ENCODE assay signal across 22 cellular contexts in genomic region chr1:80629304-80629837, GRCh38.
A peak's percentile ranks its signal among the peaks of the same experiment; 100 is the strongest.
DNase-seq lines count a peak whose midpoint lies in the region; ATAC-seq and TF ChIP-seq lines count a peak whose summit lies in the region.
"Had no signal": no experiment of that assay in that cellular context is flagged by ENCODE, and none has a peak within 500 bp of the region (broad histone marks: within the 10 kb centered on the region; RNA-seq: fewer than 3 reads in every experiment).

No MANE protein-coding gene starts in this region.

- H3K4me2 ChIP-seq in mesendoderm (ENCODE audit: low read length): no peak overlapping the region

- no peak overlapping the region for H2BK120ac ChIP-seq in mesendoderm (ENCODE audit: low read depth, low read length)

- H3K27ac ChIP-seq in aorta (ENCODE audit: low read depth in 1 of 2, low read length in 2 of 2): no peak overlapping the region
- no peak overlapping the region for H3K27ac ChIP-seq in mesendoderm (ENCODE audit: low read depth, low read length)
- H3K27ac ChIP-seq: epithelial cell of prostate, lower lobe of right lung, tibial artery had no signal

- no peaks in the 10 kb centered on the region for H3K36me3 ChIP-seq in aorta (ENCODE audit: control insufficient read depth in 1 of 2, insufficient read depth in 2 of 2, low read length in 1 of 2)
- no peaks in the 10 kb centered on the region for H3K36me3 ChIP-seq in mesendoderm (ENCODE audit: control insufficient read depth, insufficient read depth, low read length)
- H3K36me3 ChIP-seq: lower lobe of right lung, tibial artery had no signal

- 94 to 98% methylated on average over 3 of the region's 3 CpGs for WGBS in aorta, 2 donors
- no CpG with 5 or more reads among the region's 3 CpGs for WGBS in mesendoderm (ENCODE audit: extremely low coverage, insufficient coverage, low lambda C conversion rate)

- H3K9me3 Mint-ChIP-seq in endothelial cell (ENCODE audit: unreplicated experiment): no peaks in the 10 kb centered on the region
- H3K9me3 Mint-ChIP-seq in T-helper 2 cell treated with Interferon-gamma antibody and Interleukin-4, amounts not matched to agents 5 μg/mL and 100 μg/mL, for 36 hours: peaks cover 26% of the 10 kb centered on the region

- H4K8ac ChIP-seq in mesendoderm (ENCODE audit: low read depth, low read length): no peak overlapping the region

- H3K9me3 ChIP-seq in aorta (ENCODE audit: control insufficient read depth, low read length): no peaks in the 10 kb centered on the region
- H3K9me3 ChIP-seq: lower lobe of right lung, tibial artery had no signal

- no peak overlapping the region for H3K9ac ChIP-seq in mesendoderm (ENCODE audit: low read length)

- peaks cover 2% of the 10 kb centered on the region for H3K27me3 Mint-ChIP-seq in endothelial cell (ENCODE audit: unreplicated experiment)
- H3K27me3 Mint-ChIP-seq in T-helper 2 cell treated with Interferon-gamma antibody and Interleukin-4, amounts not matched to agents 5 μg/mL and 100 μg/mL, for 36 hours (ENCODE audit: low read depth): no peaks in the 10 kb centered on the region
- H3K27me3 Mint-ChIP-seq: activated naive CD8-positive, alpha-beta T cell; CD4-positive, alpha-beta memory T cell; IgD-negative memory B cell had no signal

- ATAC-seq in GM19351 (IDR thresholded peaks at IDR 0.05; ENCODE audit: unreplicated experiment) (peak; percentile 67), GM21786 (IDR thresholded peaks at IDR 0.05; ENCODE audit: unreplicated experiment) (peak; percentile 77), HG03175 (IDR thresholded peaks at IDR 0.05; ENCODE audit: unreplicated experiment) (peak; percentile 90), aorta (ENCODE audit: low FRiP score) (no peak)
- ATAC-seq: HCT116, lower lobe of right lung had no signal

- no peak for DNase-seq in aorta
- no peak for DNase-seq in endothelial cell (ENCODE audit: low spot score)
- DNase-seq in mesendoderm: no peak
- no peak for DNase-seq in T-helper 2 cell treated with Interferon-gamma antibody and Interleukin-4, amounts not matched to agents 5 μg/mL and 100 μg/mL, for 36 hours (ENCODE audit: low spot score)
- DNase-seq: activated CD4-positive, alpha-beta T cell treated with anti-CD3 and anti-CD28 coated beads for 48 hours; CD4-positive, alpha-beta memory T cell; lower lobe of right lung; NCI-H146; NCI-H2171 treated with DMSO at 0.1 percent for 48 hours; NCI-H526; Right ventricle myocardium superior; small intestine; stimulated activated CD4-positive, alpha-beta T cell treated with anti-CD3 and anti-CD28 coated beads, Interleukin-2, amount 100 ng/mL, for 48 hours; stimulated activated naive CD4-positive, alpha-beta T cell treated with Interleukin-2 at 50 U/mL for 16 hours; tibial artery had no signal

- no peak overlapping the region for H3K18ac ChIP-seq in mesendoderm (ENCODE audit: low read length)

- H3K56ac ChIP-seq in mesendoderm (ENCODE audit: low read length): no peak overlapping the region

- intact Hi-C loops in aorta (cut with DNase I): no loop called here

- H2AK5ac ChIP-seq in mesendoderm (ENCODE audit: low read length): no peak overlapping the region

- H3K4ac ChIP-seq in mesendoderm (ENCODE audit: low read depth, low read length): no peak overlapping the region

- no peaks in the 10 kb centered on the region for H3K79me2 ChIP-seq in mesendoderm (ENCODE audit: control insufficient read depth, insufficient read depth, low read length)

- H3K4me1 Mint-ChIP-seq in endothelial cell (ENCODE audit: unreplicated experiment): no peaks in the 10 kb centered on the region
- no peaks in the 10 kb centered on the region for H3K4me1 Mint-ChIP-seq in T-helper 2 cell treated with Interferon-gamma antibody and Interleukin-4, amounts not matched to agents 5 μg/mL and 100 μg/mL, for 36 hours (ENCODE audit: low read depth)
- H3K4me1 Mint-ChIP-seq: CD4-positive, alpha-beta memory T cell had no signal

- no peak overlapping the region for H3K4me3 Mint-ChIP-seq in endothelial cell (ENCODE audit: unreplicated experiment)
- H3K4me3 Mint-ChIP-seq in T-helper 2 cell treated with Interferon-gamma antibody and Interleukin-4, amounts not matched to agents 5 μg/mL and 100 μg/mL, for 36 hours: no peak overlapping the region
- H3K4me3 Mint-ChIP-seq: activated naive CD8-positive, alpha-beta T cell; CD4-positive, alpha-beta memory T cell had no signal

- TF ChIP-seq CTCF in endothelial cell (IDR thresholded peaks at IDR 0.05; ENCODE audit: unreplicated experiment): no peak

- H3K23ac ChIP-seq in mesendoderm (ENCODE audit: low read length): no peak overlapping the region

- no peaks in the 10 kb centered on the region for H3K79me1 ChIP-seq in mesendoderm (ENCODE audit: low read length)

- H2BK15ac ChIP-seq in mesendoderm (replicated peaks; ENCODE audit: low read depth): no peak overlapping the region

- H3K4me1 ChIP-seq in aorta (ENCODE audit: control insufficient read depth in 1 of 2, insufficient read depth in 2 of 2, low read length in 2 of 2) (no peaks in the 10 kb centered on the region), mesendoderm (ENCODE audit: control insufficient read depth, low read depth, low read length) (no peaks in the 10 kb centered on the region)
- H3K4me1 ChIP-seq: lower lobe of right lung, tibial artery had no signal

- H3K27me3 ChIP-seq in aorta (ENCODE audit: control insufficient read depth in 1 of 2, insufficient read depth in 2 of 2, low read length in 1 of 2) (no peaks in the 10 kb centered on the region), mesendoderm (ENCODE audit: insufficient read depth, low read length, poor library complexity) (no peaks in the 10 kb centered on the region)
- H3K27me3 ChIP-seq: tibial artery had no signal

- no peak overlapping the region for H4K5ac ChIP-seq in mesendoderm (ENCODE audit: low read length)

- no peak overlapping the region for H3K27ac Mint-ChIP-seq in endothelial cell (ENCODE audit: unreplicated experiment)
- H3K27ac Mint-ChIP-seq in T-helper 2 cell treated with Interferon-gamma antibody and Interleukin-4, amounts not matched to agents 5 μg/mL and 100 μg/mL, for 36 hours: no peak overlapping the region
- H3K27ac Mint-ChIP-seq: activated naive CD8-positive, alpha-beta T cell; CD4-positive, alpha-beta memory T cell had no signal

- H3K4me3 ChIP-seq in aorta (ENCODE audit: low read length in 2 of 2) (no peak overlapping the region), mesendoderm (ENCODE audit: low read length) (no peak overlapping the region)
- H3K4me3 ChIP-seq: lower lobe of right lung, tibial artery had no signal

- no peak overlapping the region for H2BK5ac ChIP-seq in mesendoderm (ENCODE audit: low read length)

- no peaks in the 10 kb centered on the region for H3K36me3 Mint-ChIP-seq in endothelial cell (ENCODE audit: low read depth, unreplicated experiment)
- H3K36me3 Mint-ChIP-seq in T-helper 2 cell treated with Interferon-gamma antibody and Interleukin-4, amounts not matched to agents 5 μg/mL and 100 μg/mL, for 36 hours (ENCODE audit: low read depth): no peaks in the 10 kb centered on the region
- H3K36me3 Mint-ChIP-seq: activated naive CD8-positive, alpha-beta T cell; CD4-positive, alpha-beta memory T cell; IgD-negative memory B cell had no signal
